ENCODE assay signal across 8 cellular contexts in genomic region chr1:119647228-119647733, GRCh38. TPM values are rescaled to one million over a fixed set of nuclear protein-coding genes. Genes with fewer than 3 reads are reported as not detected.
DNase-seq lines count a peak whose midpoint lies in the region; ATAC-seq and TF ChIP-seq lines count a peak whose summit lies in the region.

No MANE protein-coding gene starts in this region.

- intact Hi-C loops in CD8-positive, alpha-beta T cell (cut with DNase I, micrococcal nuclease), result no loop called here
- intact Hi-C loops in OCI-LY7 (cut with micrococcal nuclease; ENCODE audit: unreplicated experiment), result no loop called here

- peaks cover 7% of the 10 kb centered on the region for H3K4me1 Mint-ChIP-seq in CD8-positive, alpha-beta T cell (ENCODE audit: low read depth)
- H3K4me1 Mint-ChIP-seq in chondrocyte (ENCODE audit: low read depth), result peaks cover 64% of the 10 kb centered on the region

- no peak for TF ChIP-seq CTCF in CD8-positive, alpha-beta T cell (IDR thresholded peaks at IDR 0.05)
- TF ChIP-seq CTCF in KMS-11 (conservative IDR thresholded peaks at IDR 0.05; ENCODE audit: low read depth, low read length), result no peak
- TF ChIP-seq CTCF in chondrocyte (IDR thresholded peaks at IDR 0.05), result no peak
- TF ChIP-seq CTCF in OCI-LY7 (conservative IDR thresholded peaks at IDR 0.05; ENCODE audit: low read length), result no peak

- peak overlapping the region; percentile 37; the same call in 1 of the 2 replicates for H3K9ac ChIP-seq in KMS-11
- H3K9ac ChIP-seq in mucosa of rectum (ENCODE audit: low read depth in 1 of 2, low read length in 2 of 2), result peak overlapping the region; percentile 71 to 87

- H3K36me3 Mint-ChIP-seq in CD8-positive, alpha-beta T cell, result no peaks in the 10 kb centered on the region
- H3K36me3 Mint-ChIP-seq in chondrocyte (ENCODE audit: low read depth), result peaks cover 2% of the 10 kb centered on the region

- CTCF ChIA-PET in CD8-positive, alpha-beta T cell (lab: Charles Lee), result interaction anchor here (1.5 kb wide), 1 partner anchor 28 kb away, joined by 5 read pairs; no protein-coding TSS in a partner anchor
- CTCF ChIA-PET in OCI-LY7 (lab: Charles Lee; ENCODE audit: unreplicated experiment), result no interaction called here

- peak overlapping the region; percentile 34 for H3K4me3 ChIP-seq in CD8-positive, alpha-beta T cell (ENCODE audit: low read depth, low read length)
- H3K4me3 ChIP-seq in KMS-11 (IDR thresholded peaks at IDR 0.05; ENCODE audit: insufficient read depth, low read depth, low read length), result no peak overlapping the region
- peak overlapping the region; percentile 83 to 89 for H3K4me3 ChIP-seq in mucosa of rectum (ENCODE audit: low read length in 2 of 2)
- no peak overlapping the region for H3K4me3 ChIP-seq in OCI-LY7 (ENCODE audit: low read depth, low read length, poor library complexity, severe bottlenecking)

- no peaks in the 10 kb centered on the region for H3K27me3 ChIP-seq in CD8-positive, alpha-beta T cell (ENCODE audit: insufficient read depth, low read length)
- H3K27me3 ChIP-seq in KMS-11 (ENCODE audit: insufficient read depth, low read depth) (no peaks in the 10 kb centered on the region), mucosa of rectum (ENCODE audit: control insufficient read depth in 2 of 2, insufficient read depth in 2 of 2, low read length in 2 of 2) (no peaks in the 10 kb centered on the region)

- no peaks in the 10 kb centered on the region for H3K9me3 ChIP-seq in CD8-positive, alpha-beta T cell (ENCODE audit: low read length)
- H3K9me3 ChIP-seq in mucosa of rectum (ENCODE audit: control insufficient read depth in 2 of 2, low read length in 2 of 2) (no peaks in the 10 kb centered on the region), OCI-LY7 (ENCODE audit: low read length) (no peaks in the 10 kb centered on the region)

- no peaks in the 10 kb centered on the region for H3K9me3 Mint-ChIP-seq in CD8-positive, alpha-beta T cell
- no peaks in the 10 kb centered on the region for H3K9me3 Mint-ChIP-seq in chondrocyte (ENCODE audit: low read depth)

- no TSS peak for BruUV-seq in OCI-LY7 (replicated peaks; lab: Mats Ljungman, UMichigan)

- H3K9me2 ChIP-seq in OCI-LY7 (ENCODE audit: insufficient read depth, low read length), result no peaks in the 10 kb centered on the region

- H2AFZ ChIP-seq in KMS-11 (ENCODE audit: low read depth) (peak overlapping the region; percentile 75), OCI-LY7 (ENCODE audit: low read length) (no peak overlapping the region)

- H3K79me2 ChIP-seq in KMS-11 (ENCODE audit: insufficient read depth, low read depth) (no peaks in the 10 kb centered on the region), OCI-LY7 (ENCODE audit: insufficient read depth, low read depth, low read length) (no peaks in the 10 kb centered on the region)

- H3K27ac ChIP-seq in CD8-positive, alpha-beta T cell (ENCODE audit: low read depth, low read length), result no peak overlapping the region
- H3K27ac ChIP-seq in KMS-11 (no peak overlapping the region), mucosa of rectum (ENCODE audit: low read depth in 2 of 2, low read length in 2 of 2) (peak overlapping the region in 1 of 2 donors; percentile 80), OCI-LY7 (ENCODE audit: low read depth, low read length, poor library complexity, severe bottlenecking) (no peak overlapping the region)

- no peaks in the 10 kb centered on the region for H3K36me3 ChIP-seq in CD8-positive, alpha-beta T cell (ENCODE audit: insufficient read depth, low read length)
- H3K36me3 ChIP-seq in KMS-11 (ENCODE audit: insufficient read depth) (no peaks in the 10 kb centered on the region), mucosa of rectum (ENCODE audit: control insufficient read depth in 2 of 2, insufficient read depth in 2 of 2, low read length in 2 of 2) (no peaks in the 10 kb centered on the region), OCI-LY7 (ENCODE audit: insufficient read depth, low read length) (no peaks in the 10 kb centered on the region)

- peaks cover 5% of the 10 kb centered on the region for H3K4me1 ChIP-seq in CD8-positive, alpha-beta T cell (ENCODE audit: insufficient read depth, low read length)
- H3K4me1 ChIP-seq in KMS-11 (ENCODE audit: low read depth, poor library complexity, severe bottlenecking) (no peaks in the 10 kb centered on the region), mucosa of rectum (ENCODE audit: control insufficient read depth in 2 of 2, insufficient read depth in 2 of 2, low read length in 2 of 2) (peaks cover 8 to 9% of the 10 kb centered on the region in 2 donors), OCI-LY7 (ENCODE audit: insufficient read depth, low read length, poor library complexity, severe bottlenecking) (no peaks in the 10 kb centered on the region)

- no peaks in the 10 kb centered on the region for H4K20me1 ChIP-seq in KMS-11 (ENCODE audit: insufficient read depth)
- H4K20me1 ChIP-seq in OCI-LY7 (ENCODE audit: insufficient read depth, low read length), result no peaks in the 10 kb centered on the region

- peak overlapping the region; percentile 66; the same call in 1 of the 2 replicates for H3K4me2 ChIP-seq in KMS-11
- H3K4me2 ChIP-seq in OCI-LY7 (ENCODE audit: low read length), result no peak overlapping the region

- DNase-seq in CD8-positive, alpha-beta T cell, result no peak
- no peak for DNase-seq in chondrocyte (ENCODE audit: low spot score)
- no peak for DNase-seq in NCI-H1694 (lab: John Stamatoyannopoulos, UW)
- DNase-seq in OCI-LY7 (ENCODE audit: low spot score), result no peak
- DNase-seq in COLO829 (ENCODE audit: low spot score), result no peak
- DNase-seq in cerebellar nuclear complex (lab: John Stamatoyannopoulos, UW), result no peak

- peak overlapping the region; percentile 55 for H3K4me3 Mint-ChIP-seq in CD8-positive, alpha-beta T cell
- H3K4me3 Mint-ChIP-seq in chondrocyte (ENCODE audit: unreplicated experiment), result peak overlapping the region; percentile 97

- POLR2A ChIA-PET in CD8-positive, alpha-beta T cell (lab: Charles Lee), result no interaction called here
- POLR2A ChIA-PET in OCI-LY7 (lab: Charles Lee), result no interaction called here

- no peak overlapping the region for H3K27ac Mint-ChIP-seq in CD8-positive, alpha-beta T cell
- peak overlapping the region; percentile 92 for H3K27ac Mint-ChIP-seq in chondrocyte (ENCODE audit: unreplicated experiment)

- ATAC-seq in CD8-positive, alpha-beta T cell, result no peak

- H3K27me3 Mint-ChIP-seq in CD8-positive, alpha-beta T cell (ENCODE audit: low read depth), result peaks cover 57% of the 10 kb centered on the region
- no peaks in the 10 kb centered on the region for H3K27me3 Mint-ChIP-seq in chondrocyte (ENCODE audit: low read depth)

RNA-seq across cellular contexts. Expression of gene ZNF697, which starts 0.8 kb away (rescaled TPM):
- total RNA-seq in CD8-positive, alpha-beta T cell, result not detected
- total RNA-seq in chondrocyte (9.4 to 13.6 TPM (median 13.3 TPM) in 3 replicates), OCI-LY7 (2022) (not detected in 2 replicates)
- total RNA-seq in OCI-LY7 (2014; rRNA removed; shearing (Covaris generic)), result not detected in 2 replicates

Comparison
In these comparisons a context has a peak if more than half of its experiments do, and no peak if none do; other contexts are left out.
1. H3K4me3 ChIP-seq: peak in CD8-positive, alpha-beta T cell (single experiment) and mucosa of rectum (2 of 2); none in KMS-11 (single experiment) and OCI-LY7 (single experiment).